ENCODE assay signal across 1 cellular context in the genomic region with DNA sequence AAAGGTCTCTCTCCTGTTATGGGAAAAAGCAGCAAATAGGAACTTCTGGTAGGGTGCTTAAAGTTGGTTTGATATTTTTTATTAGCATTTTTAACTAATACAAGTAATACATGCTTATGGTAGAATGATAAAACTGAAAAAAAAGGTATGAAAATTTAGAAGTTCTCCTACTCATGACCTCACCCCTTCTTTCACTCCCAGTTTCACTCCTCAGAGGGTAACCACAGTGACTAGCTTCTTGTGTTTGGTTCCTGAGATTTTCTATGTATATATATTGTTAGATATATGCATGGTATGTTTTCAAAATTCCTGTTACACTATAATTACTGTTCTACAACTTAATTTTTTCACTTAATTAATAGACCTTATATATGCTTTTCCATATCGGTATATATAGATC.
TF ChIP-seq lines count a peak whose summit lies in the region.

No MANE protein-coding gene starts in this region.

TF ChIP-seq in GM23338, 12 proteins besides CTCF, POLR2A, EP300 and RAD21 (continued from another document):
- TF ChIP-seq, protein P1, sequence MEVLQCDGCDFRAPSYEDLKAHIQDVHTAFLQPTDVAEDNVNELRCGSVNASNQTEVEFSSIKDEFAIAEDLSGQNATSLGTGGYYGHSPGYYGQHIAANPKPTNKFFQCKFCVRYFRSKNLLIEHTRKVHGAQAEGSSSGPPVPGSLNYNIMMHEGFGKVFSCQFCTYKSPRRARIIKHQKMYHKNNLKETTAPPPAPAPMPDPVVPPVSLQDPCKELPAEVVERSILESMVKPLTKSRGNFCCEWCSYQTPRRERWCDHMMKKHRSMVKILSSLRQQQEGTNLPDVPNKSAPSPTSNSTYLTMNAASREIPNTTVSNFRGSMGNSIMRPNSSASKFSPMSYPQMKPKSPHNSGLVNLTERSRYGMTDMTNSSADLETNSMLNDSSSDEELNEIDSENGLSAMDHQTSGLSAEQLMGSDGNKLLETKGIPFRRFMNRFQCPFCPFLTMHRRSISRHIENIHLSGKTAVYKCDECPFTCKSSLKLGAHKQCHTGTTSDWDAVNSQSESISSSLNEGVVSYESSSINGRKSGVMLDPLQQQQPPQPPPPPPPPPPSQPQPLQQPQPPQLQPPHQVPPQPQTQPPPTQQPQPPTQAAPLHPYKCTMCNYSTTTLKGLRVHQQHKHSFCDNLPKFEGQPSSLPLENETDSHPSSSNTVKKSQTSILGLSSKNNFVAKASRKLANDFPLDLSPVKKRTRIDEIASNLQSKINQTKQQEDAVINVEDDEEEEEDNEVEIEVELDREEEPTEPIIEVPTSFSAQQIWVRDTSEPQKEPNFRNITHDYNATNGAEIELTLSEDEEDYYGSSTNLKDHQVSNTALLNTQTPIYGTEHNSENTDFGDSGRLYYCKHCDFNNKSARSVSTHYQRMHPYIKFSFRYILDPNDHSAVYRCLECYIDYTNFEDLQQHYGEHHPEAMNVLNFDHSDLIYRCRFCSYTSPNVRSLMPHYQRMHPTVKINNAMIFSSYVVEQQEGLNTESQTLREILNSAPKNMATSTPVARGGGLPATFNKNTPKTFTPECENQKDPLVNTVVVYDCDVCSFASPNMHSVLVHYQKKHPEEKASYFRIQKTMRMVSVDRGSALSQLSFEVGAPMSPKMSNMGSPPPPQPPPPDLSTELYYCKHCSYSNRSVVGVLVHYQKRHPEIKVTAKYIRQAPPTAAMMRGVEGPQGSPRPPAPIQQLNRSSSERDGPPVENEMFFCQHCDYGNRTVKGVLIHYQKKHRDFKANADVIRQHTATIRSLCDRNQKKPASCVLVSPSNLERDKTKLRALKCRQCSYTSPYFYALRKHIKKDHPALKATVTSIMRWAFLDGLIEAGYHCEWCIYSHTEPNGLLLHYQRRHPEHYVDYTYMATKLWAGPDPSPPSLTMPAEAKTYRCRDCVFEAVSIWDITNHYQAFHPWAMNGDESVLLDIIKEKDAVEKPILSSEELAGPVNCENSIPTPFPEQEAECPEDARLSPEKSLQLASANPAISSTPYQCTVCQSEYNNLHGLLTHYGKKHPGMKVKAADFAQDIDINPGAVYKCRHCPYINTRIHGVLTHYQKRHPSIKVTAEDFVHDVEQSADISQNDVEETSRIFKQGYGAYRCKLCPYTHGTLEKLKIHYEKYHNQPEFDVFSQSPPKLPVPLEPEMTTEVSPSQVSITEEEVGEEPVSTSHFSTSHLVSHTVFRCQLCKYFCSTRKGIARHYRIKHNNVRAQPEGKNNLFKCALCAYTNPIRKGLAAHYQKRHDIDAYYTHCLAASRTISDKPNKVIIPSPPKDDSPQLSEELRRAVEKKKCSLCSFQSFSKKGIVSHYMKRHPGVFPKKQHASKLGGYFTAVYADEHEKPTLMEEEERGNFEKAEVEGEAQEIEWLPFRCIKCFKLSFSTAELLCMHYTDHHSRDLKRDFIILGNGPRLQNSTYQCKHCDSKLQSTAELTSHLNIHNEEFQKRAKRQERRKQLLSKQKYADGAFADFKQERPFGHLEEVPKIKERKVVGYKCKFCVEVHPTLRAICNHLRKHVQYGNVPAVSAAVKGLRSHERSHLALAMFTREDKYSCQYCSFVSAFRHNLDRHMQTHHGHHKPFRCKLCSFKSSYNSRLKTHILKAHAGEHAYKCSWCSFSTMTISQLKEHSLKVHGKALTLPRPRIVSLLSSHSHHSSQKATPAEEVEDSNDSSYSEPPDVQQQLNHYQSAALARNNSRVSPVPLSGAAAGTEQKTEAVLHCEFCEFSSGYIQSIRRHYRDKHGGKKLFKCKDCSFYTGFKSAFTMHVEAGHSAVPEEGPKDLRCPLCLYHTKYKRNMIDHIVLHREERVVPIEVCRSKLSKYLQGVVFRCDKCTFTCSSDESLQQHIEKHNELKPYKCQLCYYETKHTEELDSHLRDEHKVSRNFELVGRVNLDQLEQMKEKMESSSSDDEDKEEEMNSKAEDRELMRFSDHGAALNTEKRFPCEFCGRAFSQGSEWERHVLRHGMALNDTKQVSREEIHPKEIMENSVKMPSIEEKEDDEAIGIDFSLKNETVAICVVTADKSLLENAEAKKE (CRISPR knock-in tag; IDR thresholded peaks at IDR 0.05): no peak
- no peak for TF ChIP-seq CREB1 (CRISPR knock-in tag; IDR thresholded peaks at IDR 0.05; ENCODE audit: low read depth)
- TF ChIP-seq, protein P2, sequence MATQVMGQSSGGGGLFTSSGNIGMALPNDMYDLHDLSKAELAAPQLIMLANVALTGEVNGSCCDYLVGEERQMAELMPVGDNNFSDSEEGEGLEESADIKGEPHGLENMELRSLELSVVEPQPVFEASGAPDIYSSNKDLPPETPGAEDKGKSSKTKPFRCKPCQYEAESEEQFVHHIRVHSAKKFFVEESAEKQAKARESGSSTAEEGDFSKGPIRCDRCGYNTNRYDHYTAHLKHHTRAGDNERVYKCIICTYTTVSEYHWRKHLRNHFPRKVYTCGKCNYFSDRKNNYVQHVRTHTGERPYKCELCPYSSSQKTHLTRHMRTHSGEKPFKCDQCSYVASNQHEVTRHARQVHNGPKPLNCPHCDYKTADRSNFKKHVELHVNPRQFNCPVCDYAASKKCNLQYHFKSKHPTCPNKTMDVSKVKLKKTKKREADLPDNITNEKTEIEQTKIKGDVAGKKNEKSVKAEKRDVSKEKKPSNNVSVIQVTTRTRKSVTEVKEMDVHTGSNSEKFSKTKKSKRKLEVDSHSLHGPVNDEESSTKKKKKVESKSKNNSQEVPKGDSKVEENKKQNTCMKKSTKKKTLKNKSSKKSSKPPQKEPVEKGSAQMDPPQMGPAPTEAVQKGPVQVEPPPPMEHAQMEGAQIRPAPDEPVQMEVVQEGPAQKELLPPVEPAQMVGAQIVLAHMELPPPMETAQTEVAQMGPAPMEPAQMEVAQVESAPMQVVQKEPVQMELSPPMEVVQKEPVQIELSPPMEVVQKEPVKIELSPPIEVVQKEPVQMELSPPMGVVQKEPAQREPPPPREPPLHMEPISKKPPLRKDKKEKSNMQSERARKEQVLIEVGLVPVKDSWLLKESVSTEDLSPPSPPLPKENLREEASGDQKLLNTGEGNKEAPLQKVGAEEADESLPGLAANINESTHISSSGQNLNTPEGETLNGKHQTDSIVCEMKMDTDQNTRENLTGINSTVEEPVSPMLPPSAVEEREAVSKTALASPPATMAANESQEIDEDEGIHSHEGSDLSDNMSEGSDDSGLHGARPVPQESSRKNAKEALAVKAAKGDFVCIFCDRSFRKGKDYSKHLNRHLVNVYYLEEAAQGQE (IDR thresholded peaks at IDR 0.05; ENCODE audit: unreplicated experiment): no peak
